In genomic region chr7:158411232-158411950, GRCh38 we compare ENCODE assay signal across 21 cellular contexts.
DNase-seq lines count a peak whose midpoint lies in the region; ATAC-seq and TF ChIP-seq lines count a peak whose summit lies in the region.
"Had no signal": no experiment of that assay in that cellular context is flagged by ENCODE, and none has a peak within 500 bp of the region (broad histone marks: within the 10 kb centered on the region; RNA-seq: fewer than 3 reads in every experiment).

No MANE protein-coding gene starts in this region.

- H3K18ac ChIP-seq in neuronal stem cell (ENCODE audit: low read length) = peak overlapping the region; percentile 41

- H3K36me3 ChIP-seq in endodermal cell (ENCODE audit: control insufficient read depth, insufficient read depth, low read length) (no peaks in the 10 kb centered on the region), neuronal stem cell (replicated peaks in 1 of 2; ENCODE audit: control insufficient read depth in 2 of 2, insufficient read depth in 2 of 2, low read length in 2 of 2) (no peaks in the 10 kb centered on the region), suprapubic skin (no peaks in the 10 kb centered on the region)
- H3K36me3 ChIP-seq: SJSA1 had no signal

- H3K27me3 ChIP-seq in endodermal cell (ENCODE audit: control insufficient read depth, insufficient read depth, low read length, poor library complexity, severe bottlenecking) (no peaks in the 10 kb centered on the region), neuronal stem cell (ENCODE audit: control insufficient read depth in 3 of 3, insufficient read depth in 3 of 3, low read depth in 1 of 3, low read length in 3 of 3) (no peaks in the 10 kb centered on the region), suprapubic skin (no peaks in the 10 kb centered on the region)
- H3K27me3 ChIP-seq: SJSA1 had no signal

- no peak overlapping the region for H3K4ac ChIP-seq in neuronal stem cell (ENCODE audit: low read length)

- peak overlapping the region; percentile 10 for H2AK5ac ChIP-seq in neuronal stem cell (ENCODE audit: low read depth, low read length)

- POLR2A ChIA-PET in activated naive CD8-positive, alpha-beta T cell treated with anti-CD3 and anti-CD28 coated beads, Interleukin-2, amount 10 ng/mL, durations not matched to agents 7 days and 5 days (lab: Charles Lee) = no interaction called here

- peak; percentile 15 for DNase-seq in activated naive CD8-positive, alpha-beta T cell treated with anti-CD3 and anti-CD28 coated beads, Interleukin-2, amount 10 ng/mL, durations not matched to agents 7 days and 5 days
- DNase-seq in activated naive CD8-positive, alpha-beta T cell treated with anti-CD3 and anti-CD28 coated beads, Interleukin-2, amount 50 U/mL, for 24 hours = no peak
- DNase-seq in endodermal cell = peak; percentile 38
- DNase-seq in neuronal stem cell (ENCODE audit: low spot score) = no peak
- peak; percentile 38 to 75 for DNase-seq in suprapubic skin (ENCODE audit: low spot score in 2 of 2)
- DNase-seq in NCI-H1048 (lab: John Stamatoyannopoulos, UW) = no peak
- DNase-seq in DMS53 (lab: John Stamatoyannopoulos, UW) = no peak
- DNase-seq in NCI-H510A treated with DMSO at 0.1 percent for 48 hours (lab: John Stamatoyannopoulos, UW) = no peak
- DNase-seq: 8988T, ACHN, DMS153, Kasumi-1, MV-4-11, NCI-H1105 treated with DMSO at 0.1 percent for 48 hours, NCI-H146, NCI-H2029, NCI-H446 treated with DMSO at 0.1 percent for 48 hours, NCI-H526 treated with DMSO at 0.1 percent for 48 hours, Right ventricle myocardium superior, RPMI8226 had no signal

- TF ChIP-seq EP300 in suprapubic skin (IDR thresholded peaks at IDR 0.05) = no peak

- H3K79me1 ChIP-seq in neuronal stem cell (ENCODE audit: low read depth, low read length) = no peaks in the 10 kb centered on the region

- H3K4me3 ChIP-seq in endodermal cell (ENCODE audit: low read length) (no peak overlapping the region), neuronal stem cell (ENCODE audit: low read length in 2 of 2) (peak overlapping the region in 1 of 2 donors; percentile 2), suprapubic skin (no peak overlapping the region)
- H3K4me3 ChIP-seq: SJSA1 had no signal

- H3K36me3 Mint-ChIP-seq in activated naive CD8-positive, alpha-beta T cell treated with anti-CD3 and anti-CD28 coated beads, Interleukin-2, amount 10 ng/mL, durations not matched to agents 7 days and 5 days = no peaks in the 10 kb centered on the region
- H3K36me3 Mint-ChIP-seq in activated naive CD8-positive, alpha-beta T cell treated with anti-CD3 and anti-CD28 coated beads, Interleukin-2, amount 50 U/mL, for 24 hours (ENCODE audit: low read depth) = no peaks in the 10 kb centered on the region
- H3K36me3 Mint-ChIP-seq in endodermal cell (ENCODE audit: low read depth) = no peaks in the 10 kb centered on the region

- no peak overlapping the region for H2BK120ac ChIP-seq in neuronal stem cell (ENCODE audit: low read depth, low read length)

- H3K23ac ChIP-seq in neuronal stem cell (ENCODE audit: low read depth, low read length, poor library complexity) = no peak overlapping the region

- no peak for TF ChIP-seq POLR2A in suprapubic skin (IDR thresholded peaks at IDR 0.05)

- H4K8ac ChIP-seq in neuronal stem cell (ENCODE audit: low read depth, low read length) = no peak overlapping the region

- no peak overlapping the region for H2BK12ac ChIP-seq in neuronal stem cell (ENCODE audit: low read length)

- H3K4me3 Mint-ChIP-seq in activated naive CD8-positive, alpha-beta T cell treated with anti-CD3 and anti-CD28 coated beads, Interleukin-2, amount 10 ng/mL, durations not matched to agents 7 days and 5 days = no peak overlapping the region
- H3K4me3 Mint-ChIP-seq in activated naive CD8-positive, alpha-beta T cell treated with anti-CD3 and anti-CD28 coated beads, Interleukin-2, amount 50 U/mL, for 24 hours = no peak overlapping the region
- H3K4me3 Mint-ChIP-seq in endodermal cell = no peak overlapping the region

- no peaks in the 10 kb centered on the region for H3K4me1 Mint-ChIP-seq in activated naive CD8-positive, alpha-beta T cell treated with anti-CD3 and anti-CD28 coated beads, Interleukin-2, amount 10 ng/mL, durations not matched to agents 7 days and 5 days
- H3K4me1 Mint-ChIP-seq in activated naive CD8-positive, alpha-beta T cell treated with anti-CD3 and anti-CD28 coated beads, Interleukin-2, amount 50 U/mL, for 24 hours = no peaks in the 10 kb centered on the region
- no peaks in the 10 kb centered on the region for H3K4me1 Mint-ChIP-seq in endodermal cell

- peaks cover 66% of the 10 kb centered on the region for H3K9me3 ChIP-seq in endodermal cell (ENCODE audit: control insufficient read depth, low read length)
- H3K9me3 ChIP-seq in neuronal stem cell (replicated peaks in 1 of 2; ENCODE audit: control insufficient read depth in 2 of 2, insufficient read depth in 1 of 2, low read depth in 1 of 2, low read length in 2 of 2) = peaks cover 0 to 2% of the 10 kb centered on the region in 2 donors
- H3K9me3 ChIP-seq in suprapubic skin = no peaks in the 10 kb centered on the region
- H3K9me3 ChIP-seq: SJSA1 had no signal

- H3K4me1 ChIP-seq in endodermal cell (ENCODE audit: control insufficient read depth, insufficient read depth, low read length) = no peaks in the 10 kb centered on the region
- peaks cover 0 to 12% of the 10 kb centered on the region in 2 donors for H3K4me1 ChIP-seq in neuronal stem cell (ENCODE audit: control insufficient read depth in 2 of 2, insufficient read depth in 1 of 2, low read depth in 1 of 2, low read length in 2 of 2)
- H3K4me1 ChIP-seq in suprapubic skin = no peaks in the 10 kb centered on the region

- H3K14ac ChIP-seq in neuronal stem cell (ENCODE audit: low read length) = no peak overlapping the region

- H2BK15ac ChIP-seq in neuronal stem cell (ENCODE audit: low read length) = peak overlapping the region; percentile 10

- H3K27ac ChIP-seq in endodermal cell (ENCODE audit: low read depth, low read length) (no peak overlapping the region), neuronal stem cell (replicated peaks; ENCODE audit: low read length) (no peak overlapping the region), suprapubic skin (no peak overlapping the region)
- H3K27ac ChIP-seq: SJSA1 had no signal

- no peak overlapping the region for H3K27ac Mint-ChIP-seq in activated naive CD8-positive, alpha-beta T cell treated with anti-CD3 and anti-CD28 coated beads, Interleukin-2, amount 10 ng/mL, durations not matched to agents 7 days and 5 days
- H3K27ac Mint-ChIP-seq in activated naive CD8-positive, alpha-beta T cell treated with anti-CD3 and anti-CD28 coated beads, Interleukin-2, amount 50 U/mL, for 24 hours = no peak overlapping the region
- H3K27ac Mint-ChIP-seq in endodermal cell = no peak overlapping the region

- ATAC-seq in activated naive CD8-positive, alpha-beta T cell treated with anti-CD3 and anti-CD28 coated beads, Interleukin-2, amount 10 ng/mL, durations not matched to agents 7 days and 5 days (ENCODE audit: low read depth) = no peak
- ATAC-seq in activated naive CD8-positive, alpha-beta T cell treated with anti-CD3 and anti-CD28 coated beads, Interleukin-2, amount 50 U/mL, for 24 hours = no peak

- no peak overlapping the region for H2AFZ ChIP-seq in neuronal stem cell (ENCODE audit: low read length)

- H3K9ac ChIP-seq in endodermal cell (ENCODE audit: extremely low read depth, low read length, poor library complexity, severe bottlenecking) (no peak overlapping the region), neuronal stem cell (ENCODE audit: low read depth, low read length, poor library complexity) (no peak overlapping the region)

- H3K27me3 Mint-ChIP-seq in activated naive CD8-positive, alpha-beta T cell treated with anti-CD3 and anti-CD28 coated beads, Interleukin-2, amount 10 ng/mL, durations not matched to agents 7 days and 5 days = no peaks in the 10 kb centered on the region
- peaks cover 2% of the 10 kb centered on the region for H3K27me3 Mint-ChIP-seq in activated naive CD8-positive, alpha-beta T cell treated with anti-CD3 and anti-CD28 coated beads, Interleukin-2, amount 50 U/mL, for 24 hours
- H3K27me3 Mint-ChIP-seq in endodermal cell (ENCODE audit: insufficient read depth) = no peaks in the 10 kb centered on the region

- H3K9me3 Mint-ChIP-seq in activated naive CD8-positive, alpha-beta T cell treated with anti-CD3 and anti-CD28 coated beads, Interleukin-2, amount 10 ng/mL, durations not matched to agents 7 days and 5 days = no peaks in the 10 kb centered on the region
- no peaks in the 10 kb centered on the region for H3K9me3 Mint-ChIP-seq in activated naive CD8-positive, alpha-beta T cell treated with anti-CD3 and anti-CD28 coated beads, Interleukin-2, amount 50 U/mL, for 24 hours
- no peaks in the 10 kb centered on the region for H3K9me3 Mint-ChIP-seq in endodermal cell

- 82 to 87% methylated on average over 10 to 24 of the region's 24 CpGs for WGBS in endodermal cell (ENCODE audit: insufficient coverage in 1 of 2, insufficient read length in 1 of 2), 2 experiments
- no CpG with 5 or more reads among the region's 24 CpGs for WGBS in neuronal stem cell (ENCODE audit: extremely low coverage in 2 of 2, insufficient read length in 2 of 2, insufficient replicate concordance in 1 of 2), 2 donors
- WGBS in suprapubic skin = 87% methylated on average over 11 of the region's 24 CpGs

- H4K91ac ChIP-seq in neuronal stem cell (ENCODE audit: low read depth, low read length, poor library complexity) = no peak overlapping the region

- no peak overlapping the region for H2BK5ac ChIP-seq in neuronal stem cell (ENCODE audit: low read length)

- TF ChIP-seq CTCF in endodermal cell (conservative IDR thresholded peaks at IDR 0.05) = no peak
- TF ChIP-seq CTCF in suprapubic skin (IDR thresholded peaks at IDR 0.05) = no peak

- no peak overlapping the region for H3K4me2 ChIP-seq in neuronal stem cell (ENCODE audit: insufficient read depth, low read length, poor library complexity, severe bottlenecking)

Comparison
In these comparisons a context has a peak if more than half of its experiments do, and no peak if none do; other contexts are left out.
1. DNase-seq: peak in activated naive CD8-positive, alpha-beta T cell treated with anti-CD3 and anti-CD28 coated beads, Interleukin-2, amount 10 ng/mL, durations not matched to agents 7 days and 5 days (single experiment), endodermal cell (single experiment) and suprapubic skin (2 of 2); none in activated naive CD8-positive, alpha-beta T cell treated with anti-CD3 and anti-CD28 coated beads, Interleukin-2, amount 50 U/mL, for 24 hours (single experiment), neuronal stem cell (single experiment), NCI-H1048 (single experiment), DMS53 (single experiment) and NCI-H510A treated with DMSO at 0.1 percent for 48 hours (single experiment).